ENCODE assay signal across 11 cellular contexts in the genomic region with DNA sequence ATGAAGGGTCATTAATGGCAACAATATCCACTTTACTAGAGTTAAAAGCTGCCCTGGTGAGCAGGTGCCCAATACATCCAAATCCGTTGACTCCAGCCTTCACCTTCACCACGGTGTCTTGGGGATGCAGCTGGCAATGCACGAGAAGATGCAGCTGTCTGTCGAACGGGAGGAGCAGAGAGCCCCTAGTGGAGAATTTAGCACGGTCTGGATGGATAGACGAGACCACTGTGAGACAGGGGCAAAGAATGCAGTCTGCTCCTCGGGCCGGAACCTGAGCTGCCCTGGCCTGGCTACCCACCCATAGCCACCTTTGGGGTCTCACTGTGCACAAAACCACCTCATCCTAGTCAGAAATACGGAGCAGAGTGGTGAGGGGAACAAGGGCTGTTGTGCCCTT. TPM values are rescaled to one million over a fixed set of nuclear protein-coding genes. Genes with fewer than 3 reads are reported as not detected.
DNase-seq lines count a peak whose midpoint lies in the region; ATAC-seq, FAIRE-seq and TF ChIP-seq lines count a peak whose summit lies in the region.
"Had no signal": no experiment of that assay in that cellular context is flagged by ENCODE, and none has a peak within 500 bp of the region (broad histone marks: within the 10 kb centered on the region; RNA-seq: fewer than 3 reads in every experiment).

No MANE protein-coding gene starts in this region.

- H3K14ac ChIP-seq in H1 (ENCODE audit: insufficient read length): no peak overlapping the region

- H3K18ac ChIP-seq in H1 (ENCODE audit: extremely low read depth, low read length): no peak overlapping the region

- no peak overlapping the region for H3K4ac ChIP-seq in H1 (replicated peaks; ENCODE audit: insufficient read length, low read depth, low read length)

- no peak overlapping the region for H4K8ac ChIP-seq in H1 (ENCODE audit: extremely low read depth, insufficient read depth, low read length)

- FAIRE-seq in H1 (lab: Jason Lieb, UNC): peak; percentile 45

- H4K5ac ChIP-seq in H1 (ENCODE audit: insufficient read length, low read depth, low read length): no peak overlapping the region

- H3K4me1 ChIP-seq in H1 (replicated peaks in 1 of 4; ENCODE audit: control insufficient read depth in 3 of 4, insufficient read depth in 4 of 4, low read length in 3 of 4): no peaks in the 10 kb centered on the region
- H3K4me1 ChIP-seq in osteoblast (ENCODE audit: insufficient read depth, low read length): peaks cover 14% of the 10 kb centered on the region
- H3K4me1 ChIP-seq in tibial artery: peaks cover 0 to 10% (median 0%) of the 10 kb centered on the region in 4 donors

- no peak for TF ChIP-seq POLR2A in H1 (IDR thresholded peaks at IDR 0.05; ENCODE audit: control extremely low read depth in 1 of 2, low read depth in 2 of 2, low read length in 2 of 2)

- DNase-seq in NCI-H69 (lab: John Stamatoyannopoulos, UW) (peak; percentile 27), H1 (ENCODE audit: low read depth in 1 of 2, low spot score in 2 of 2) (peak in 1 of 2 experiments; percentile 57), osteoblast (ENCODE audit: insufficient read length, low spot score, missing footprints) (no peak), tibial artery (no peak)
- no peak for DNase-seq in activated CD8-positive, alpha-beta memory T cell treated with anti-CD3 and anti-CD28 coated beads, Interleukin-2, amount 50 U/mL, for 4 hours
- DNase-seq: effector memory CD4-positive, alpha-beta T cell; HFFc6; left ventricle myocardium superior; NCI-H82 had no signal

- no peak overlapping the region for H2BK5ac ChIP-seq in H1 (ENCODE audit: low read depth, low read length)

- no peak overlapping the region for H3K27ac ChIP-seq in H1 (ENCODE audit: low read depth, low read length)
- H3K27ac ChIP-seq in osteoblast (ENCODE audit: low read depth, low read length): no peak overlapping the region
- no peak overlapping the region for H3K27ac ChIP-seq in tibial artery

- H3K27ac Mint-ChIP-seq in stimulated activated memory B cell treated with anti-CD40 and anti-IgM and Interleukin-4, amounts not matched to agents 10 μg/mL and 1 μg/mL and 100 μg/mL, for 72 hours: no peak overlapping the region
- H3K27ac Mint-ChIP-seq: HFFc6 had no signal

- H3K56ac ChIP-seq in H1 (replicated peaks; ENCODE audit: insufficient read length, low read depth, low read length): no peak overlapping the region

- no peaks in the 10 kb centered on the region for H3K79me1 ChIP-seq in H1 (ENCODE audit: low read depth, low read length)

- no peaks in the 10 kb centered on the region for H3K36me3 ChIP-seq in H1 (ENCODE audit: control insufficient read depth in 2 of 4, insufficient read depth in 4 of 4, low read length in 3 of 4)
- H3K36me3 ChIP-seq in osteoblast (ENCODE audit: insufficient read depth, low read length): no peaks in the 10 kb centered on the region
- H3K36me3 ChIP-seq in tibial artery: no peaks in the 10 kb centered on the region

- H4K20me1 ChIP-seq in H1 (replicated peaks in 1 of 2; ENCODE audit: control insufficient read depth in 1 of 2, insufficient read depth in 2 of 2, low read length in 2 of 2): no peaks in the 10 kb centered on the region
- H4K20me1 ChIP-seq in osteoblast (ENCODE audit: insufficient read depth, low read length): no peaks in the 10 kb centered on the region

- H3K23me2 ChIP-seq in H1 (ENCODE audit: low read depth, low read length): no peaks in the 10 kb centered on the region

- CTCF ChIA-PET in H1 (lab: Charles Lee; ENCODE audit: partially characterized antibody): interaction anchor here (0.6 to 5.2 kb wide), 32 partner anchors 10 to 802 kb away, joined by 3 to 46 read pairs (median 4); partner anchors contain the start of gene ADRA1B

- H2AFZ ChIP-seq in H1 (ENCODE audit: low read length) (peak overlapping the region; percentile 78; the same call in 1 of the 2 replicates), osteoblast (ENCODE audit: low read length) (no peak overlapping the region)

- no peak for ATAC-seq in stimulated activated memory B cell treated with anti-CD40 and anti-IgM and Interleukin-4, amounts not matched to agents 10 μg/mL and 1 μg/mL and 100 μg/mL, for 72 hours
- ATAC-seq: left ventricle myocardium superior had no signal

- no peak overlapping the region for H2BK120ac ChIP-seq in H1 (replicated peaks; ENCODE audit: low read depth, low read length)

- H3K27me3 Mint-ChIP-seq in stimulated activated memory B cell treated with anti-CD40 and anti-IgM and Interleukin-4, amounts not matched to agents 10 μg/mL and 1 μg/mL and 100 μg/mL, for 72 hours: peaks cover 12% of the 10 kb centered on the region

- H3K4me3 ChIP-seq in H1 (ENCODE audit: extremely low read depth in 1 of 4, insufficient read depth in 2 of 4, low read depth in 3 of 4, low read length in 4 of 4) (no peak overlapping the region), osteoblast (ENCODE audit: insufficient read depth, low read length) (no peak overlapping the region), tibial artery (no peak overlapping the region)

- H3K4me3 Mint-ChIP-seq in stimulated activated memory B cell treated with anti-CD40 and anti-IgM and Interleukin-4, amounts not matched to agents 10 μg/mL and 1 μg/mL and 100 μg/mL, for 72 hours: no peak overlapping the region
- H3K4me3 Mint-ChIP-seq: HFFc6 had no signal

- 61% methylated on average over 10 of the region's 10 CpGs; no CpG with 5 or more reads in 1 of the 2 experiments for WGBS in H1 (ENCODE audit: extremely low coverage in 1 of 2, insufficient coverage in 1 of 2, insufficient read length in 1 of 2, insufficient replicate concordance in 2 of 2, low coverage in 1 of 2, low lambda C conversion rate in 2 of 2, missing lambda C conversion rate in 1 of 2), 2 experiments

- TF ChIP-seq EP300 in H1 (IDR thresholded peaks at IDR 0.05; ENCODE audit: borderline replicate concordance in 1 of 2, low read depth in 2 of 2, low read length in 2 of 2): no peak

- H3K9me3 Mint-ChIP-seq in stimulated activated memory B cell treated with anti-CD40 and anti-IgM and Interleukin-4, amounts not matched to agents 10 μg/mL and 1 μg/mL and 100 μg/mL, for 72 hours: no peaks in the 10 kb centered on the region
- H3K9me3 Mint-ChIP-seq: HFFc6 had no signal

- no peak overlapping the region for H2BK12ac ChIP-seq in H1 (ENCODE audit: low read depth, low read length)

- intact Hi-C loops in tibial artery (cut with DNase I; ENCODE audit: low total_unique reads): no loop called here

- peak; percentile 57 to 70 for TF ChIP-seq RAD21 in H1 (IDR thresholded peaks at IDR 0.05 in 1 of 2, conservative IDR thresholded peaks at IDR 0.05 in 1 of 2; ENCODE audit: low read depth in 2 of 2, low read length in 2 of 2)

- H3K36me3 Mint-ChIP-seq in stimulated activated memory B cell treated with anti-CD40 and anti-IgM and Interleukin-4, amounts not matched to agents 10 μg/mL and 1 μg/mL and 100 μg/mL, for 72 hours: no peaks in the 10 kb centered on the region

- H3K9ac ChIP-seq in H1 (replicated peaks in 1 of 4; ENCODE audit: extremely low read depth in 1 of 4, low read depth in 3 of 4, low read length in 3 of 4): no peak overlapping the region

- no peaks in the 10 kb centered on the region for H3K9me3 ChIP-seq in H1 (ENCODE audit: insufficient read depth in 2 of 2, low read depth in 1 of 2, low read length in 1 of 2)
- no peaks in the 10 kb centered on the region for H3K9me3 ChIP-seq in osteoblast (ENCODE audit: low read depth, low read length)
- no peaks in the 10 kb centered on the region for H3K9me3 ChIP-seq in tibial artery

- POLR2A ChIA-PET in H1 (lab: Charles Lee; ENCODE audit: partially characterized antibody): interaction anchor here (0.6 kb wide), 1 partner anchor 177 kb away, joined by 3 read pairs; no protein-coding TSS in a partner anchor

- no peak overlapping the region for H4K91ac ChIP-seq in H1 (replicated peaks; ENCODE audit: insufficient read length, low read length)

- TF ChIP-seq CTCF in GM12873 (IDR thresholded peaks at IDR 0.05; ENCODE audit: insufficient read depth, low read depth, low read length, missing control alignments) (peak; percentile 53), H1 (IDR thresholded peaks at IDR 0.05; ENCODE audit: control extremely low read depth in 1 of 3, insufficient read depth in 1 of 3, low read depth in 1 of 3, low read length in 3 of 3) (peak; percentile 59 to 78 (median 65)), osteoblast (IDR thresholded peaks at IDR 0.05; ENCODE audit: extremely low read depth, low read depth, low read length) (peak; percentile 40), tibial artery (IDR thresholded peaks at IDR 0.05) (no peak)

- no peak overlapping the region for H2BK15ac ChIP-seq in H1 (ENCODE audit: low read length)

- H3K4me2 ChIP-seq in H1 (ENCODE audit: insufficient read depth in 1 of 2, low read depth in 2 of 2, low read length in 2 of 2) (no peak overlapping the region), osteoblast (ENCODE audit: insufficient read depth, low read length) (no peak overlapping the region)

- H3K4me1 Mint-ChIP-seq in stimulated activated memory B cell treated with anti-CD40 and anti-IgM and Interleukin-4, amounts not matched to agents 10 μg/mL and 1 μg/mL and 100 μg/mL, for 72 hours: no peaks in the 10 kb centered on the region

- no peak overlapping the region for H3K23ac ChIP-seq in H1 (ENCODE audit: insufficient read length)

- H2BK20ac ChIP-seq in H1 (ENCODE audit: low read length): no peak overlapping the region

- no peak overlapping the region for H2AK5ac ChIP-seq in H1 (ENCODE audit: low read depth, low read length)

- H3K79me2 ChIP-seq in H1 (ENCODE audit: control insufficient read depth in 1 of 2, insufficient read depth in 2 of 2, low read length in 2 of 2): no peaks in the 10 kb centered on the region
- H3K79me2 ChIP-seq in osteoblast (ENCODE audit: insufficient read depth, low read length): no peaks in the 10 kb centered on the region

- no peaks in the 10 kb centered on the region for H3K27me3 ChIP-seq in H1 (replicated peaks in 1 of 4; ENCODE audit: control insufficient read depth in 3 of 4, extremely low read depth in 1 of 4, insufficient read depth in 3 of 4, low read length in 3 of 4)
- no peaks in the 10 kb centered on the region for H3K27me3 ChIP-seq in osteoblast (ENCODE audit: insufficient read depth, low read length)
- no peaks in the 10 kb centered on the region for H3K27me3 ChIP-seq in tibial artery

RNA-seq across cellular contexts. Expression of gene ADRA1B, which starts 35.1 kb away (rescaled TPM):
- not detected in 2 replicates for total RNA-seq in H1 (2021; fragmentation: NEBNext Ultra II Directional; extraction: Animal tissue kit (Norgen Biotek cat#: 25700))
- 0.08 TPM in 1 of 2 replicates, not detected in the other for polyA plus RNA-seq in H1 (2011; rRNA removed)
- not detected for polyA plus RNA-seq in H1 (2011; cell fraction: cytosol; rRNA removed)
- polyA plus RNA-seq in H1 (2011; cell fraction: nucleus; rRNA removed): 0.04 TPM
- polyA plus RNA-seq in H1 (2012, experiment 1 of 2): not detected in 4 replicates
- not detected for polyA plus RNA-seq in H1 (2012, experiment 2 of 2)
- polyA plus RNA-seq in H1 (2013, experiment 1 of 2): not detected
- polyA plus RNA-seq in H1 (2013, experiment 2 of 2): 0.11 TPM
- polyA minus RNA-seq in H1 (2011; rRNA and poly(A)+ RNA removed): 0.09 and 0.22 TPM in 2 replicates
- not detected for polyA minus RNA-seq in H1 (2011; cell fraction: cytosol; rRNA and poly(A)+ RNA removed)
- not detected for polyA minus RNA-seq in H1 (2011; cell fraction: nucleus; rRNA and poly(A)+ RNA removed)
- 0.29 and 0.36 TPM in 2 replicates for total RNA-seq in osteoblast

RNA-seq across cellular contexts. Expression of gene TTC1, which starts 57.6 kb away (rescaled TPM):
- total RNA-seq in H1 (2021; fragmentation: NEBNext Ultra II Directional; extraction: Animal tissue kit (Norgen Biotek cat#: 25700)): 63.9 TPM in 2 replicates
- polyA plus RNA-seq in H1 (2011; rRNA removed): 20.8 and 25.1 TPM in 2 replicates
- 28.7 TPM for polyA plus RNA-seq in H1 (2011; cell fraction: cytosol; rRNA removed)
- polyA plus RNA-seq in H1 (2011; cell fraction: nucleus; rRNA removed): 12.2 TPM
- polyA plus RNA-seq in H1 (2012, experiment 1 of 2): 50.8 to 74.6 TPM (median 53.2 TPM) in 4 replicates
- 20.1 TPM for polyA plus RNA-seq in H1 (2012, experiment 2 of 2)
- polyA plus RNA-seq in H1 (2013, experiment 1 of 2): 63.8 TPM
- 63.6 TPM for polyA plus RNA-seq in H1 (2013, experiment 2 of 2)
- polyA minus RNA-seq in H1 (2011; rRNA and poly(A)+ RNA removed): 22.2 and 26.6 TPM in 2 replicates
- 12.6 TPM for polyA minus RNA-seq in H1 (2011; cell fraction: cytosol; rRNA and poly(A)+ RNA removed)
- 12.5 TPM for polyA minus RNA-seq in H1 (2011; cell fraction: nucleus; rRNA and poly(A)+ RNA removed)
- 43.9 and 49.9 TPM in 2 replicates for total RNA-seq in osteoblast

Comparison
In these comparisons a context has a peak if more than half of its experiments do, and no peak if none do; other contexts are left out.
1. CTCF ChIP-seq: peak in GM12873 (single experiment), H1 (3 of 3) and osteoblast (single experiment); none in tibial artery (0 of 2).